8 cellular contexts compared by ENCODE assay signal in genomic region chr4:37890501-37891220, GRCh38. TPM values are rescaled to one million over a fixed set of nuclear protein-coding genes. Genes with fewer than 3 reads are reported as not detected.
A peak's percentile ranks its signal among the peaks of the same experiment; 100 is the strongest.
DNase-seq lines count a peak whose midpoint lies in the region; ATAC-seq lines count a peak whose summit lies in the region.

Gene TBC1D1 (plus strand): TSS chr4:37891084. CDS start chr4:37902096, 11,012 bp downstream.

- in situ Hi-C loops in SK-MEL-5 (cut with HindIII; ENCODE audit: low pct_unique_long_range_greater_than_20kb, low sequenced_read_pairs): no loop called here

- H3K4me1 Mint-ChIP-seq in activated naive CD8-positive, alpha-beta T cell (ENCODE audit: low read depth): peaks cover 37% of the 10 kb centered on the region

- DNase-seq in C1 segment of cervical spinal cord (lab: John Stamatoyannopoulos, UW): peak in 12 of 14 donors; percentile 14 to 78 (median 66)
- no peak for DNase-seq in SK-MEL-5 (ENCODE audit: low read depth, low spot score)
- DNase-seq in left ventricle myocardium superior: peak; percentile 90
- DNase-seq in NCI-H1048 (lab: John Stamatoyannopoulos, UW): no peak

- intact Hi-C loops in left ventricle myocardium superior (cut with micrococcal nuclease): no loop called here

- peak within 1 kb of the TSS; percentile 94 for H3K4me3 Mint-ChIP-seq in activated naive CD8-positive, alpha-beta T cell

- H3K27me3 Mint-ChIP-seq in activated naive CD8-positive, alpha-beta T cell: no peaks in the 10 kb centered on the region

- H3K4me1 ChIP-seq in rectal smooth muscle tissue (ENCODE audit: control insufficient read depth, insufficient read depth, low read length): peaks cover 15% of the 10 kb centered on the region

- H3K27me3 ChIP-seq in rectal smooth muscle tissue (ENCODE audit: control insufficient read depth, insufficient read depth, low read length): no peaks in the 10 kb centered on the region

- peak within 1 kb of the TSS; percentile 98 for H3K27ac ChIP-seq in rectal smooth muscle tissue (ENCODE audit: low read depth, low read length)

- H3K36me3 ChIP-seq in rectal smooth muscle tissue (ENCODE audit: control insufficient read depth, insufficient read depth, low read length): no peaks in the 10 kb centered on the region

- H3K9me3 Mint-ChIP-seq in activated naive CD8-positive, alpha-beta T cell (ENCODE audit: low read depth): no peaks in the 10 kb centered on the region

- H3K4me3 ChIP-seq in rectal smooth muscle tissue (ENCODE audit: low read length): peak within 1 kb of the TSS; percentile 79

- H3K27ac Mint-ChIP-seq in activated naive CD8-positive, alpha-beta T cell: peak within 1 kb of the TSS; percentile 96

- ATAC-seq in GM19351 (IDR thresholded peaks at IDR 0.05; ENCODE audit: unreplicated experiment) (peak; percentile 32), HG03469 (IDR thresholded peaks at IDR 0.05; ENCODE audit: unreplicated experiment) (peak; percentile 4), left ventricle myocardium superior (peak; percentile 91)

- peak within 1 kb of the TSS; percentile 54 for H3K9ac ChIP-seq in rectal smooth muscle tissue (ENCODE audit: low read length)

- H3K36me3 Mint-ChIP-seq in activated naive CD8-positive, alpha-beta T cell: no peaks in the 10 kb centered on the region

RNA-seq across cellular contexts. Expression of gene TBC1D1, which starts in this region (rescaled TPM):
- 51.9 and 54.9 TPM in 2 replicates for total RNA-seq in SK-MEL-5 (2014; rRNA removed; shearing (Covaris generic))
- polyA plus RNA-seq in SK-MEL-5 (2015; cell fraction: cytosol; rRNA removed): 46.0 and 63.2 TPM in 2 replicates
- 37.0 and 37.2 TPM in 2 replicates for polyA plus RNA-seq in SK-MEL-5 (2015; cell fraction: nucleus; rRNA removed)
- 118 TPM for total RNA-seq in left ventricle myocardium superior

Comparison
In these comparisons a context has a peak if more than half of its experiments do, and no peak if none do; other contexts are left out.
1. DNase-seq: peak in C1 segment of cervical spinal cord (12 of 14) and left ventricle myocardium superior (single experiment); none in SK-MEL-5 (single experiment) and NCI-H1048 (single experiment).
2. ATAC-seq: peak in every context shown above with its lines; median percentile 91 in left ventricle myocardium superior; 32 in GM19351; 4 in HG03469.